14 cellular contexts compared by ENCODE assay signal in the genomic region with DNA sequence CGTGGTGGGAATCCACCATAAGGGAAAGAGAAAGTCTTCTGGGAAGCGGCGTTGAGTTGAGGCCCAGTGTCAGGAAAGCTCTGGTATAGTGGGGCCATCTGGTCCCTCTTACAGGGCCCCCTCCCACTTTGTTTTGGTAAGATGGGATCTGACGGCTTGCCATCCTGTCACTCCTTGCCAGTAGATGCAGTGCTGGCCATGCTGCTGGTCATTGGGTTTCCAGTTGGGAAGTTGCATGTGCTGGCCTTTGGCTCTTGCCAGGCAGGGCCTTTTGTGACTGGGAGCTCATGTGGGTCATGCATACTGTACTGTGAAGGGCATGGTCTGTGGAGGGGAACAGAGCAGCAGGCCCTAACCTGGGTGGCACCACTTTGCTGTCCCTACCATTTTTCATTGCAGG. TPM values are rescaled to one million over a fixed set of nuclear protein-coding genes. Genes with fewer than 3 reads are reported as not detected.
A peak's percentile ranks its signal among the peaks of the same experiment; 100 is the strongest.
DNase-seq lines count a peak whose midpoint lies in the region; ATAC-seq and TF ChIP-seq lines count a peak whose summit lies in the region.
"Had no signal": no experiment of that assay in that cellular context is flagged by ENCODE, and none has a peak within 500 bp of the region (broad histone marks: within the 10 kb centered on the region; RNA-seq: fewer than 3 reads in every experiment).

No MANE protein-coding gene starts in this region.

- no peaks in the 10 kb centered on the region for H3K27me3 ChIP-seq in BE2C
- no peaks in the 10 kb centered on the region for H3K27me3 ChIP-seq in CD8-positive, alpha-beta memory T cell (ENCODE audit: insufficient read depth, low read length, poor library complexity, severe bottlenecking)

- no peak overlapping the region for H3K27ac ChIP-seq in CD8-positive, alpha-beta memory T cell (ENCODE audit: low read depth, low read length)
- H3K27ac ChIP-seq: left ventricle myocardium inferior, WERI-Rb-1 had no signal

- peaks cover 0 to 18% (median 0%) of the 10 kb centered on the region in 3 donors for H3K36me3 Mint-ChIP-seq in CD8-positive, alpha-beta memory T cell
- H3K36me3 Mint-ChIP-seq in memory B cell, result peaks cover 10% of the 10 kb centered on the region

- no peaks in the 10 kb centered on the region for H3K27me3 Mint-ChIP-seq in CD8-positive, alpha-beta memory T cell
- H3K27me3 Mint-ChIP-seq in memory B cell, result no peaks in the 10 kb centered on the region

- H3K4me3 ChIP-seq in BE2C (ENCODE audit: low read depth, low read length), result no peak overlapping the region
- no peak overlapping the region for H3K4me3 ChIP-seq in CD8-positive, alpha-beta memory T cell (ENCODE audit: low read length)
- H3K4me3 ChIP-seq: left ventricle myocardium inferior had no signal

- H3K9me3 Mint-ChIP-seq in CD8-positive, alpha-beta memory T cell, result no peaks in the 10 kb centered on the region
- H3K9me3 Mint-ChIP-seq in memory B cell, result no peaks in the 10 kb centered on the region

- TF ChIP-seq CTCF in BE2C (IDR thresholded peaks at IDR 0.05; ENCODE audit: low read depth, low read length), result no peak

- peak overlapping the region in 5 of 7 donors; percentile 6 to 87 (median 42) for H3K4me3 Mint-ChIP-seq in CD8-positive, alpha-beta memory T cell
- H3K4me3 Mint-ChIP-seq in memory B cell, result peak overlapping the region; percentile 45

- H3K36me3 ChIP-seq in BE2C, result 0 out of 2 replicates have a peak, but pooled peaks cover 3% of the 10 kb centered on the region
- no peaks in the 10 kb centered on the region for H3K36me3 ChIP-seq in CD8-positive, alpha-beta memory T cell (ENCODE audit: insufficient read depth, low read length)
- H3K36me3 ChIP-seq: left ventricle myocardium inferior, WERI-Rb-1 had no signal

- peaks cover 25% of the 10 kb centered on the region for H3K4me1 ChIP-seq in BE2C
- H3K4me1 ChIP-seq in CD8-positive, alpha-beta memory T cell (ENCODE audit: insufficient read depth, low read length), result peaks cover 62% of the 10 kb centered on the region

- peaks cover 61 to 76% (median 67%) of the 10 kb centered on the region in 3 donors for H3K4me1 Mint-ChIP-seq in CD8-positive, alpha-beta memory T cell
- H3K4me1 Mint-ChIP-seq in memory B cell, result peaks cover 66% of the 10 kb centered on the region

- POLR2A ChIA-PET in CD8-positive, alpha-beta memory T cell (lab: Charles Lee), result no interaction called here

- peak overlapping the region in 3 of 8 donors; percentile 52 to 83 (median 65) for H3K27ac Mint-ChIP-seq in CD8-positive, alpha-beta memory T cell
- H3K27ac Mint-ChIP-seq in memory B cell, result peak overlapping the region; percentile 78

- DNase-seq in BE2C (peak; percentile 29), NCI-H524 treated with DMSO at 0.1 percent for 48 hours (lab: John Stamatoyannopoulos, UW) (peak; percentile 64), memory B cell (ENCODE audit: low spot score in 2 of 2) (no peak), T1000 (lab: John Stamatoyannopoulos, UW) (no peak)
- DNase-seq in CD8-positive, alpha-beta memory T cell, result no peak
- DNase-seq: AML-193, DMS79 treated with DMSO at 0.1 percent for 48 hours, HCEC 1CT, left ventricle myocardium inferior, NCI-H1930, SK-N-SH, WERI-Rb-1 had no signal

- CTCF ChIA-PET in CD8-positive, alpha-beta memory T cell (lab: Charles Lee), result no interaction called here

- ATAC-seq in memory B cell (ENCODE audit: low read depth), result no peak
- ATAC-seq in GM21529 (IDR thresholded peaks at IDR 0.05; ENCODE audit: unreplicated experiment), result no peak
- no peak for ATAC-seq in GM19455 (IDR thresholded peaks at IDR 0.05; ENCODE audit: unreplicated experiment)

- H3K9me3 ChIP-seq in BE2C, result no peaks in the 10 kb centered on the region
- no peaks in the 10 kb centered on the region for H3K9me3 ChIP-seq in CD8-positive, alpha-beta memory T cell (ENCODE audit: low read length)
- H3K9me3 ChIP-seq: left ventricle myocardium inferior, SK-N-SH had no signal

RNA-seq across cellular contexts. Expression of a gene that starts 3.8 kb away (rescaled TPM):
- polyA plus RNA-seq in BE2C (2012; ENCODE audit: insufficient read depth, insufficient read length, low read depth), result 19.8 TPM
- 10 to 100 TPM; 61.6 to 62.0 TPM for total RNA-seq in CD8-positive, alpha-beta memory T cell
- polyA plus RNA-seq in CD8-positive, alpha-beta memory T cell, result 16.3 TPM

Comparison
In these comparisons a context has a peak if more than half of its experiments do, and no peak if none do; other contexts are left out.
1. DNase-seq: peak in BE2C (single experiment) and NCI-H524 treated with DMSO at 0.1 percent for 48 hours (single experiment); none in CD8-positive, alpha-beta memory T cell (0 of 5), memory B cell (0 of 2) and T1000 (single experiment).